In the genomic region with DNA sequence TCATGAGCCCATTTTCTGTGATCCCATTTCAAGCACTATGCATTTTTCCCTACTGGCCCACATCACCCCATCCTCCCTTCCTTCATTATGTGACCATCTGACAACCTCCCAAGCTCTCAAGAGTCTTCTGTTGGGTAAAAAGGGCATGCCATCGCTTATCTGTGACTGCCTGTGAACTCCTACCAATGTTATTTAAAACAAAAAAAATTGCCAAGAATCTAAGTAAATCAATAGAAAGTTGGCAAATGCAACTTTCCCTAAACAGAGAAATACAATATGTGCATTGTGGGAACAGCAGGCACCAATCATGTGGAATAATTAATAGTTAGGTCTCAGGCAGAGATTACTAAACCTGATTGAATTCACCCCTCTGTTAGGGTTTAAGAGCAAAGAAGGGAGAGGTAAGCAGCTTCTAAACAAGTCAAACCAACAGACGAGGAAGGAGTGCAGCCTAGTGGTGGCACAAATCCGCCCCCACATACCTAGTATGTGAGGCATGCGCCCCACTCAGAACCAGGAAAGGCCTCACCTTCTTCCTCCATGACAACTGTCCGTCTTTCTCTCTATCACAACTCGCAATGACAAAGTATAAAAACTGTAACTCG, we compare ENCODE assay signal across 17 cellular contexts. TPM values are rescaled to one million over a fixed set of nuclear protein-coding genes. Genes with fewer than 3 reads are reported as not detected.
A peak's percentile ranks its signal among the peaks of the same experiment; 100 is the strongest.
DNase-seq lines count a peak whose midpoint lies in the region; ATAC-seq and TF ChIP-seq lines count a peak whose summit lies in the region.
"Had no signal": no experiment of that assay in that cellular context is flagged by ENCODE, and none has a peak within 500 bp of the region (broad histone marks: within the 10 kb centered on the region; RNA-seq: fewer than 3 reads in every experiment).

No MANE protein-coding gene starts in this region.

- DNase-seq in Calu3 (peak; percentile 44), NCI-H226 (peak; percentile 30), epithelial cell of esophagus (ENCODE audit: low read depth) (peak; percentile 76), mucosa of gallbladder (ENCODE audit: low spot score) (peak; percentile 62), NCI-H2029 (lab: John Stamatoyannopoulos, UW) (no peak)
- DNase-seq: AML-193; CD4-positive, CD25-positive, alpha-beta regulatory T cell; DMS79 treated with DMSO at 0.1 percent for 48 hours; Karpas-422; NCI-H187 treated with DMSO at 0.1 percent for 48 hours; NCI-H2227 treated with DMSO at 0.1 percent for 48 hours; NCI-H526 treated with DMSO at 0.1 percent for 48 hours; SJCRH30 had no signal

- H3K36me3 Mint-ChIP-seq in Calu3 (ENCODE audit: insufficient read depth, unreplicated experiment) = peaks cover 4% of the 10 kb centered on the region
- H3K36me3 Mint-ChIP-seq: CD4-positive, CD25-positive, alpha-beta regulatory T cell had no signal

- no peaks in the 10 kb centered on the region for H3K9me3 Mint-ChIP-seq in Calu3 (ENCODE audit: low read depth, unreplicated experiment)
- H3K9me3 Mint-ChIP-seq: CD4-positive, CD25-positive, alpha-beta regulatory T cell had no signal

- H3K4me3 Mint-ChIP-seq in Calu3 (ENCODE audit: low read depth, unreplicated experiment) = no peak overlapping the region
- H3K4me3 Mint-ChIP-seq: CD4-positive, CD25-positive, alpha-beta regulatory T cell had no signal

- no TSS peak for BruUV-seq in Calu3 (replicated peaks; lab: Mats Ljungman, UMichigan)

- CTCF ChIA-PET in Calu3 (lab: Charles Lee) = interaction anchor here (0.6 to 2.3 kb wide), 4 partner anchors 9 to 78 kb away, joined by 3 to 6 read pairs (median 4); no protein-coding TSS in a partner anchor

- H3K27me3 Mint-ChIP-seq in Calu3 (ENCODE audit: unreplicated experiment) = no peaks in the 10 kb centered on the region

- ATAC-seq in GM18868 (IDR thresholded peaks at IDR 0.05; ENCODE audit: unreplicated experiment) = no peak
- no peak for ATAC-seq in GM18873 (IDR thresholded peaks at IDR 0.05; ENCODE audit: low FRiP score, unreplicated experiment)
- no peak for ATAC-seq in HG02938 (IDR thresholded peaks at IDR 0.05; ENCODE audit: unreplicated experiment)

- H3K4me1 Mint-ChIP-seq in Calu3 (ENCODE audit: low read depth, unreplicated experiment) = peaks cover 16% of the 10 kb centered on the region
- H3K4me1 Mint-ChIP-seq: CD4-positive, CD25-positive, alpha-beta regulatory T cell had no signal

- TF ChIP-seq CTCF in Calu3 (IDR thresholded peaks at IDR 0.05; ENCODE audit: unreplicated experiment) (no peak), epithelial cell of esophagus (IDR thresholded peaks at IDR 0.05; ENCODE audit: insufficient read depth, low read depth, low read length, missing control alignments) (peak; percentile 32)

- H3K27ac Mint-ChIP-seq in Calu3 (ENCODE audit: unreplicated experiment) = peak overlapping the region; percentile 86
- H3K27ac Mint-ChIP-seq: CD4-positive, CD25-positive, alpha-beta regulatory T cell had no signal

- H3K4me3 ChIP-seq in epithelial cell of esophagus (ENCODE audit: low read length) = no peak overlapping the region
- H3K4me3 ChIP-seq: SJCRH30 had no signal

- intact Hi-C loops in Calu3 (cut with micrococcal nuclease; ENCODE audit: unreplicated experiment) = loop anchor here (2.0 to 5.0 kb wide), 3 partner anchors 62 to 122 kb away; a partner anchor contains a TSS

RNA-seq across cellular contexts. Expression of a gene that starts 29.8 kb away (rescaled TPM):
- 10.2 and 13.3 TPM in 2 replicates for total RNA-seq in Calu3 (2022)
- 17.8 TPM for total RNA-seq in mucosa of gallbladder
- total RNA-seq: CD4-positive, CD25-positive, alpha-beta regulatory T cell; OCI-LY7 had no signal
